ENCODE assay signal across 19 cellular contexts in genomic region chr1:25748531-25749205, GRCh38. TPM values are rescaled to one million over a fixed set of nuclear protein-coding genes. Genes with fewer than 3 reads are reported as not detected.
A peak's percentile ranks its signal among the peaks of the same experiment; 100 is the strongest.
DNase-seq lines count a peak whose midpoint lies in the region; ATAC-seq and TF ChIP-seq lines count a peak whose summit lies in the region.
"Had no signal": no experiment of that assay in that cellular context is flagged by ENCODE, and none has a peak within 500 bp of the region (broad histone marks: within the 10 kb centered on the region; RNA-seq: fewer than 3 reads in every experiment).

No MANE protein-coding gene starts in this region.

- no peak for TF ChIP-seq POLR2A in stomach (IDR thresholded peaks at IDR 0.05)

- H3K36me3 ChIP-seq in stomach, result peaks cover 0 to 22% (median 7%) of the 10 kb centered on the region in 4 donors
- H3K36me3 ChIP-seq: BLaER1 treated with 17β-estradiol and CSF1 and Interleukin-3, amounts not matched to agents 10 nM and 100 nM had no signal

- ATAC-seq in HG02610 (IDR thresholded peaks at IDR 0.05; ENCODE audit: unreplicated experiment) (no peak), GM18511 (IDR thresholded peaks at IDR 0.05; ENCODE audit: unreplicated experiment) (no peak), sciatic nerve (no peak)
- ATAC-seq: left lobe of liver; stimulated activated naive CD8-positive, alpha-beta T cell treated with anti-CD3 and anti-CD28 coated beads, Interleukin-15, Interleukin-2, amounts not matched to agents 100 U/mL and 50 U/mL, for 24 hours had no signal

- H3K27me3 ChIP-seq in stomach, result no peaks in the 10 kb centered on the region
- H3K27me3 ChIP-seq: BLaER1 treated with 17β-estradiol and CSF1 and Interleukin-3, amounts not matched to agents 10 nM and 100 nM; hepatocyte; spleen had no signal

- TF ChIP-seq EP300 in stomach (IDR thresholded peaks at IDR 0.05), result no peak

- H3K9me3 ChIP-seq in stomach, result no peaks in the 10 kb centered on the region
- H3K9me3 ChIP-seq: BLaER1 treated with 17β-estradiol and CSF1 and Interleukin-3, amounts not matched to agents 10 nM and 100 nM; spleen had no signal

- no peak overlapping the region for H3K4me3 ChIP-seq in stomach
- H3K4me3 ChIP-seq: BLaER1 treated with 17β-estradiol and CSF1 and Interleukin-3, amounts not matched to agents 10 nM and 100 nM; hepatocyte; spleen had no signal

- TF ChIP-seq CTCF in stomach (IDR thresholded peaks at IDR 0.05), result no peak

- intact Hi-C loops in stomach (cut with DNase I; ENCODE audit: low total_unique reads) (no loop called here), sciatic nerve (cut with DNase I) (no loop called here)

- H3K4me1 ChIP-seq in stomach, result peaks cover 9 to 38% (median 23%) of the 10 kb centered on the region in 4 donors

- peak overlapping the region in 2 of 5 donors; percentile 44 to 72 for H3K27ac ChIP-seq in stomach
- H3K27ac ChIP-seq: 22Rv1; BLaER1 treated with 17β-estradiol and CSF1 and Interleukin-3, amounts not matched to agents 10 nM and 100 nM; hepatocyte; spleen had no signal

- DNase-seq in DMS 273 (lab: John Stamatoyannopoulos, UW; ENCODE audit: unreplicated experiment) (peak; percentile 57), DMS 273 treated with DMSO at 0.1 percent for 48 hours (lab: John Stamatoyannopoulos, UW) (no peak), NCI-H446 treated with DMSO at 0.1 percent for 48 hours (lab: John Stamatoyannopoulos, UW) (peak; percentile 50), cerebellar nuclear complex (lab: John Stamatoyannopoulos, UW) (peak; percentile 64 to 81), stomach (peak; percentile 67), sciatic nerve (ENCODE audit: low spot score) (no peak)
- DNase-seq: activated CD4-positive, alpha-beta T cell treated with anti-CD3 and anti-CD28 coated beads, Interleukin-2, amount 50 U/mL, for 48 hours; activated T-cell treated with anti-CD3 and anti-CD28 coated beads, Interleukin-2, amount 50 U/mL, for 48 hours; erythroblast; H7; NCI-H2227 treated with DMSO at 0.1 percent for 48 hours; spleen; stimulated activated naive CD8-positive, alpha-beta T cell treated with anti-CD3 and anti-CD28 coated beads, Interleukin-15, Interleukin-2, amounts not matched to agents 100 U/mL and 50 U/mL, for 24 hours had no signal

- WGBS in stomach, 5 donors, result 45 to 69% (median 62%) methylated on average over 8 of the region's 8 CpGs

RNA-seq across cellular contexts. Expression of gene SELENON, which starts 51.3 kb away (rescaled TPM):
- total RNA-seq in stomach (10 to 100 TPM in 4 of 5 donors, 1 to 10 TPM in 1; 1.7 to 81.1 (median 18.3) TPM), sciatic nerve (53.8 TPM)
- polyA plus RNA-seq in stomach, result 10 to 100 TPM in 2 of 3 donors, 1 to 10 TPM in 1; 9.5 to 29.4 (median 21.7) TPM

Comparison
In these comparisons a context has a peak if more than half of its experiments do, and no peak if none do; other contexts are left out.
1. DNase-seq: peak in DMS 273 (single experiment), NCI-H446 treated with DMSO at 0.1 percent for 48 hours (single experiment), cerebellar nuclear complex (2 of 2) and stomach (single experiment); none in DMS 273 treated with DMSO at 0.1 percent for 48 hours (single experiment) and sciatic nerve (single experiment).